18 cellular contexts compared by ENCODE assay signal in genomic region chr6:166614171-166614583, GRCh38. TPM values are rescaled to one million over a fixed set of nuclear protein-coding genes. Genes with fewer than 3 reads are reported as not detected.
DNase-seq lines count a peak whose midpoint lies in the region; ATAC-seq and TF ChIP-seq lines count a peak whose summit lies in the region.
"Had no signal": no experiment of that assay in that cellular context is flagged by ENCODE, and none has a peak within 500 bp of the region (broad histone marks: within the 10 kb centered on the region; RNA-seq: fewer than 3 reads in every experiment).

No MANE protein-coding gene starts in this region.

- TF ChIP-seq CTCF in heart left ventricle (IDR thresholded peaks at IDR 0.05) (no peak), parathyroid adenoma (IDR thresholded peaks at IDR 0.05) (no peak)

- no peak overlapping the region for H3K9ac ChIP-seq in parathyroid adenoma
- H3K9ac ChIP-seq: KMS-11 had no signal

- no peak overlapping the region for H3K27ac Mint-ChIP-seq in activated naive CD8-positive, alpha-beta T cell treated with anti-CD3 and anti-CD28 coated beads, Interleukin-2, amount 50 U/mL, for 24 hours

- H3K4me3 Mint-ChIP-seq in activated naive CD8-positive, alpha-beta T cell treated with anti-CD3 and anti-CD28 coated beads, Interleukin-2, amount 50 U/mL, for 24 hours: no peak overlapping the region

- H3K4me1 Mint-ChIP-seq in activated naive CD8-positive, alpha-beta T cell treated with anti-CD3 and anti-CD28 coated beads, Interleukin-2, amount 50 U/mL, for 24 hours: no peaks in the 10 kb centered on the region

- intact Hi-C loops in heart left ventricle (cut with DNase I) (loop anchor here in 2 of 10 donors (5.0 kb wide), 2 partner anchors 37 to 57 kb away; no protein-coding TSS in a partner anchor), Right ventricle myocardium superior (cut with DNase I) (no loop called here), right cardiac atrium (cut with DNase I) (no loop called here)

- no peak for TF ChIP-seq POLR2A in heart left ventricle (IDR thresholded peaks at IDR 0.05)

- no peaks in the 10 kb centered on the region for H3K9me3 ChIP-seq in heart left ventricle
- no peaks in the 10 kb centered on the region for H3K9me3 ChIP-seq in right cardiac atrium (ENCODE audit: control insufficient read depth, low read length)
- H3K9me3 ChIP-seq in parathyroid adenoma (ENCODE audit: control insufficient read depth, low read length): no peaks in the 10 kb centered on the region
- H3K9me3 ChIP-seq: A549, ascending aorta, tibial nerve had no signal

- ATAC-seq in heart left ventricle (no peak), Right ventricle myocardium superior (ENCODE audit: poor library complexity) (no peak), right cardiac atrium (peak; percentile 3 to 18)
- ATAC-seq in activated naive CD8-positive, alpha-beta T cell treated with anti-CD3 and anti-CD28 coated beads, Interleukin-2, amount 50 U/mL, for 24 hours: no peak
- ATAC-seq: A549 had no signal

- H3K4me3 ChIP-seq in heart left ventricle: no peak overlapping the region
- H3K4me3 ChIP-seq in right cardiac atrium (ENCODE audit: low read length): no peak overlapping the region
- no peak overlapping the region for H3K4me3 ChIP-seq in parathyroid adenoma (ENCODE audit: low read depth, low read length)
- H3K4me3 ChIP-seq: A549, ascending aorta, smooth muscle cell, tibial nerve had no signal

- peaks cover 10 to 57% (median 32%) of the 10 kb centered on the region in 12 donors for H3K4me1 ChIP-seq in heart left ventricle
- H3K4me1 ChIP-seq in right cardiac atrium (ENCODE audit: control insufficient read depth, insufficient read depth, low read length): peaks cover 20% of the 10 kb centered on the region
- peaks cover 66% of the 10 kb centered on the region for H3K4me1 ChIP-seq in parathyroid adenoma
- H3K4me1 ChIP-seq: A549 had no signal

- no peaks in the 10 kb centered on the region for H3K27me3 Mint-ChIP-seq in activated naive CD8-positive, alpha-beta T cell treated with anti-CD3 and anti-CD28 coated beads, Interleukin-2, amount 50 U/mL, for 24 hours

- H3K36me3 ChIP-seq in heart left ventricle (peaks cover 0 to 13% (median 4%) of the 10 kb centered on the region in 9 donors), parathyroid adenoma (ENCODE audit: control insufficient read depth, insufficient read depth, low read length) (no peaks in the 10 kb centered on the region)

- no peaks in the 10 kb centered on the region for H3K9me3 Mint-ChIP-seq in activated naive CD8-positive, alpha-beta T cell treated with anti-CD3 and anti-CD28 coated beads, Interleukin-2, amount 50 U/mL, for 24 hours

- peak overlapping the region; percentile 67 for H2AFZ ChIP-seq in parathyroid adenoma

- H3K27ac ChIP-seq in heart left ventricle: peak overlapping the region; percentile 19 to 82 (median 66)
- peak overlapping the region; percentile 80 for H3K27ac ChIP-seq in right cardiac atrium (ENCODE audit: low read length)
- H3K27ac ChIP-seq in parathyroid adenoma: peak overlapping the region; percentile 95
- H3K27ac ChIP-seq: A549, C4-2B, KMS-11 had no signal

- H3K27me3 ChIP-seq in heart left ventricle (no peaks in the 10 kb centered on the region), right cardiac atrium (ENCODE audit: control insufficient read depth, insufficient read depth) (no peaks in the 10 kb centered on the region), parathyroid adenoma (ENCODE audit: control insufficient read depth, insufficient read depth, low read length) (no peaks in the 10 kb centered on the region)
- H3K27me3 ChIP-seq: ascending aorta, tibial nerve had no signal

- 77 to 97% (median 88%) methylated on average over 12 of the region's 12 CpGs for WGBS in heart left ventricle, 4 donors
- 90% methylated on average over 12 of the region's 12 CpGs for WGBS in right cardiac atrium

- no peaks in the 10 kb centered on the region for H3K36me3 Mint-ChIP-seq in activated naive CD8-positive, alpha-beta T cell treated with anti-CD3 and anti-CD28 coated beads, Interleukin-2, amount 50 U/mL, for 24 hours (ENCODE audit: low read depth)

- H3K4me2 ChIP-seq in parathyroid adenoma (ENCODE audit: low read length): peak overlapping the region; percentile 5
- H3K4me2 ChIP-seq: A549, KMS-11, smooth muscle cell had no signal

- H3K79me2 ChIP-seq in parathyroid adenoma: peaks cover 49% of the 10 kb centered on the region

- DNase-seq in heart left ventricle: no peak
- no peak for DNase-seq in Right ventricle myocardium superior
- DNase-seq in right cardiac atrium: peak in 1 of 3 donors; percentile 46
- DNase-seq in ureter (ENCODE audit: low spot score): peak; percentile 32
- DNase-seq in activated effector memory CD4-positive, alpha-beta T cell treated with anti-CD3 and anti-CD28 coated beads, Interleukin-2, amount 50 U/mL, for 16 hours: no peak
- no peak for DNase-seq in activated naive CD8-positive, alpha-beta T cell treated with anti-CD3 and anti-CD28 coated beads, Interleukin-2, amount 50 U/mL, for 24 hours
- no peak for DNase-seq in hypothalamus (lab: John Stamatoyannopoulos, UW)
- DNase-seq: DMS153, NCI-H1092 treated with DMSO at 0.1 percent for 48 hours, OCI-M1, T-helper 9 cell had no signal

RNA-seq across cellular contexts. Expression of gene RPS6KA2, which starts 12.9 kb away (rescaled TPM):
- 100 to 1,000 TPM in 2 of 9 donors, 10 to 100 TPM in 7; 66.5 to 171 (median 91.6) TPM for total RNA-seq in heart left ventricle
- polyA plus RNA-seq in heart left ventricle: 100 to 1,000 TPM in 1 of 2 donors, 10 to 100 TPM in 1; 23.0 to 157 TPM
- total RNA-seq in Right ventricle myocardium superior: 50.2 TPM
- total RNA-seq in right cardiac atrium: 10 to 100 TPM; 53.1 to 80.9 (median 67.9) TPM
- 34.0 TPM for polyA plus RNA-seq in right cardiac atrium
- total RNA-seq in ureter: 85.3 TPM

RNA-seq across cellular contexts. Expression of gene RAMACL, which starts 27.7 kb away (rescaled TPM):
- total RNA-seq in heart left ventricle (1 to 10 TPM in 3 of 9 donors, under 1 TPM in 6; 0.27 to 2.0 (median 0.69) TPM), Right ventricle myocardium superior (1.3 TPM), right cardiac atrium (1 to 10 TPM in 1 of 4 donors, under 1 TPM in 3; 0.31 to 1.0 (median 0.61) TPM), ureter (7.8 TPM)
- polyA plus RNA-seq in heart left ventricle (under 1 TPM; 0.35 to 0.88 TPM), right cardiac atrium (0.38 TPM)
- total RNA-seq: ascending aorta had no signal

Comparison
In these comparisons a context has a peak if more than half of its experiments do, and no peak if none do; other contexts are left out.
1. ATAC-seq: peak in right cardiac atrium (2 of 2); none in heart left ventricle (0 of 4), Right ventricle myocardium superior (single experiment) and activated naive CD8-positive, alpha-beta T cell treated with anti-CD3 and anti-CD28 coated beads, Interleukin-2, amount 50 U/mL, for 24 hours (single experiment).
2. Peak in every context shown above with its lines, with median percentiles within 50 percentile points of each other: H3K27ac ChIP-seq.